Comparison of ENCODE assay signal across 8 cellular contexts in genomic region chr17:77542551-77543490, GRCh38.
DNase-seq lines count a peak whose midpoint lies in the region; ATAC-seq and FAIRE-seq lines count a peak whose summit lies in the region.

No MANE protein-coding gene starts in this region.

- no peak overlapping the region for H3K27ac Mint-ChIP-seq in activated naive CD4-positive, alpha-beta T cell treated with anti-CD3 and anti-CD28 coated beads, Interleukin-2, amount 50 U/mL, for 72 hours

- H3K36me3 ChIP-seq in SK-N-MC (ENCODE audit: insufficient read depth, low read length) (no peaks in the 10 kb centered on the region), aorta (ENCODE audit: control insufficient read depth in 1 of 2, insufficient read depth in 2 of 2, low read length in 1 of 2) (no peaks in the 10 kb centered on the region)

- no peak overlapping the region for H3K4me3 ChIP-seq in SK-N-MC
- no peak overlapping the region for H3K4me3 ChIP-seq in aorta (ENCODE audit: low read length in 2 of 2)

- no peaks in the 10 kb centered on the region for H3K4me1 ChIP-seq in aorta (ENCODE audit: control insufficient read depth in 1 of 2, insufficient read depth in 2 of 2, low read length in 2 of 2)

- intact Hi-C loops in Right ventricle myocardium inferior (cut with DNase I) = loop anchor here (1.0 to 5.0 kb wide), 5 partner anchors 60 to 471 kb away; no protein-coding TSS in a partner anchor
- intact Hi-C loops in posterior vena cava (cut with DNase I) = loop anchor here (5.0 to 10.0 kb wide), 2 partner anchors 212 to 474 kb away; no protein-coding TSS in a partner anchor
- intact Hi-C loops in aorta (cut with DNase I) = loop anchor here (1.0 to 10.0 kb wide), 7 partner anchors 59 to 471 kb away; partner anchors contain the start of gene TNRC6C (in 1 of the 2)

- 14 to 15% methylated on average over 13 of the region's 13 CpGs for WGBS in aorta, 2 donors

- no peak overlapping the region for H3K27ac ChIP-seq in SK-N-MC
- no peak overlapping the region for H3K27ac ChIP-seq in aorta (ENCODE audit: low read depth in 1 of 2, low read length in 2 of 2)

- ATAC-seq in activated naive CD4-positive, alpha-beta T cell treated with anti-CD3 and anti-CD28 coated beads, Interleukin-2, amount 50 U/mL, for 72 hours = peak; percentile 77 to 82
- ATAC-seq in Right ventricle myocardium inferior = peak; percentile 95
- peak; percentile 94 for ATAC-seq in aorta (ENCODE audit: low FRiP score)
- no peak for ATAC-seq in GM21381 (IDR thresholded peaks at IDR 0.05; ENCODE audit: unreplicated experiment)

- peak; percentile 98 for FAIRE-seq in G401.6 (lab: Jason Lieb, UNC)

- H3K9ac ChIP-seq in SK-N-MC (ENCODE audit: insufficient read length) = no peak overlapping the region

- H3K9me3 ChIP-seq in SK-N-MC (ENCODE audit: low read depth, low read length) = no peaks in the 10 kb centered on the region
- no peaks in the 10 kb centered on the region for H3K9me3 ChIP-seq in aorta (ENCODE audit: control insufficient read depth, low read length)

- no peaks in the 10 kb centered on the region for H3K27me3 ChIP-seq in aorta (ENCODE audit: control insufficient read depth in 1 of 2, insufficient read depth in 2 of 2, low read length in 1 of 2)

- DNase-seq in NCI-H1092 (lab: John Stamatoyannopoulos, UW) = peak; percentile 80
- peak; percentile 39 for DNase-seq in SK-N-MC (ENCODE audit: low read depth, low spot score)
- DNase-seq in activated naive CD4-positive, alpha-beta T cell treated with anti-CD3 and anti-CD28 coated beads, Interleukin-2, amount 50 U/mL, for 72 hours (ENCODE audit: low spot score in 2 of 2) = peak; percentile 62 to 65
- DNase-seq in Right ventricle myocardium inferior (ENCODE audit: missing footprints) = peak; percentile 86
- peak; percentile 92 for DNase-seq in posterior vena cava (ENCODE audit: low spot score)
- DNase-seq in aorta = peak; percentile 89

- H3K9me3 Mint-ChIP-seq in activated naive CD4-positive, alpha-beta T cell treated with anti-CD3 and anti-CD28 coated beads, Interleukin-2, amount 50 U/mL, for 72 hours = no peaks in the 10 kb centered on the region

- H3K36me3 Mint-ChIP-seq in activated naive CD4-positive, alpha-beta T cell treated with anti-CD3 and anti-CD28 coated beads, Interleukin-2, amount 50 U/mL, for 72 hours = no peaks in the 10 kb centered on the region

Comparison
In these comparisons a context has a peak if more than half of its experiments do, and no peak if none do; other contexts are left out.
1. DNase-seq: peak in every context shown above with its lines; median percentile 92 in posterior vena cava; 89 in aorta; 86 in Right ventricle myocardium inferior; 80 in NCI-H1092; 64 in activated naive CD4-positive, alpha-beta T cell treated with anti-CD3 and anti-CD28 coated beads, Interleukin-2, amount 50 U/mL, for 72 hours; 39 in SK-N-MC.